Comparison of ENCODE assay signal across 2 cellular contexts in the genomic region with DNA sequence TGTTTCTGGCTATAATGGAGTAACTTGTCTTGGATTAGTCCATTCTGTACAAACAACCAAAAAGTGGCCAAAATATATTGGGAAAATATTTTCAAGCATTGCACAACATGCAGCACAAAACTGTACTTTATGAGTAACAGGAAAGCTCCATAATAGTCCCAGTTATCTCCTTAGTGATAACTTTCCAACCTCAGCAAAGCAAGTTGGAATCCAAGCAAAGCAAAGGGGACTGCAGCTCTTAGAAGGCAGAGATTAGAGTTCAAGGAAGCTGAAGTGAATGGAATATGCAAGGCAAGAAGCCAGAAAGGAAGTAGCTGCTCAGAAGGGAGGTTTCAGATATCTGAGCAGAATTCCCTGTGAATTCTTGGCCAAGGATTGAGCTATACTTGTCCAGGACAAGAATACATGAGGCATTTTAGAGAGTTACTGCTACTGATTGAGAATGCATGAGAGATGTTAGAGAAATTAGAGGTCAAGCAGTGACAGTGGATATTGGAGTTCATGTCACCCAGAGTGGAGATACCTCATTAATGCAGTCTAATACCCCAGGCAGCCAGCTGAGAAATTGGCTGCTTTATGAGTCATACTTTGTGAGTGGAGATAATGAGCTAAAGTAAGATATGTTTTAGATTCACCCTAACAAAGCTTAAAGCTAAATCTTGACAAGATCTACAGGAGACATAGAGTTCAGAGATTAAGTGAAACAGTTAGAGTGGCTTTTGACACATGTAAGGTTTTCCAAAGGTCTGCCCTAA.
TF ChIP-seq lines count a peak whose summit lies in the region.

No MANE protein-coding gene starts in this region.

TF ChIP-seq in liver, 16 proteins besides CTCF, POLR2A, EP300 and RAD21 (continued from another document):
- TF ChIP-seq, protein P1, sequence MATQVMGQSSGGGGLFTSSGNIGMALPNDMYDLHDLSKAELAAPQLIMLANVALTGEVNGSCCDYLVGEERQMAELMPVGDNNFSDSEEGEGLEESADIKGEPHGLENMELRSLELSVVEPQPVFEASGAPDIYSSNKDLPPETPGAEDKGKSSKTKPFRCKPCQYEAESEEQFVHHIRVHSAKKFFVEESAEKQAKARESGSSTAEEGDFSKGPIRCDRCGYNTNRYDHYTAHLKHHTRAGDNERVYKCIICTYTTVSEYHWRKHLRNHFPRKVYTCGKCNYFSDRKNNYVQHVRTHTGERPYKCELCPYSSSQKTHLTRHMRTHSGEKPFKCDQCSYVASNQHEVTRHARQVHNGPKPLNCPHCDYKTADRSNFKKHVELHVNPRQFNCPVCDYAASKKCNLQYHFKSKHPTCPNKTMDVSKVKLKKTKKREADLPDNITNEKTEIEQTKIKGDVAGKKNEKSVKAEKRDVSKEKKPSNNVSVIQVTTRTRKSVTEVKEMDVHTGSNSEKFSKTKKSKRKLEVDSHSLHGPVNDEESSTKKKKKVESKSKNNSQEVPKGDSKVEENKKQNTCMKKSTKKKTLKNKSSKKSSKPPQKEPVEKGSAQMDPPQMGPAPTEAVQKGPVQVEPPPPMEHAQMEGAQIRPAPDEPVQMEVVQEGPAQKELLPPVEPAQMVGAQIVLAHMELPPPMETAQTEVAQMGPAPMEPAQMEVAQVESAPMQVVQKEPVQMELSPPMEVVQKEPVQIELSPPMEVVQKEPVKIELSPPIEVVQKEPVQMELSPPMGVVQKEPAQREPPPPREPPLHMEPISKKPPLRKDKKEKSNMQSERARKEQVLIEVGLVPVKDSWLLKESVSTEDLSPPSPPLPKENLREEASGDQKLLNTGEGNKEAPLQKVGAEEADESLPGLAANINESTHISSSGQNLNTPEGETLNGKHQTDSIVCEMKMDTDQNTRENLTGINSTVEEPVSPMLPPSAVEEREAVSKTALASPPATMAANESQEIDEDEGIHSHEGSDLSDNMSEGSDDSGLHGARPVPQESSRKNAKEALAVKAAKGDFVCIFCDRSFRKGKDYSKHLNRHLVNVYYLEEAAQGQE (IDR thresholded peaks at IDR 0.05) = no peak
- TF ChIP-seq HNF4A (conservative IDR thresholded peaks at IDR 0.05) = no peak
- peak; percentile 27 for TF ChIP-seq SP1 (IDR thresholded peaks at IDR 0.05)
- TF ChIP-seq TAF1 (conservative IDR thresholded peaks at IDR 0.05) = no peak
- no peak for TF ChIP-seq FOXA2 (IDR thresholded peaks at IDR 0.05)
TF ChIP-seq in liver: peak in this region for 2.

TF ChIP-seq in HepG2, 621 proteins besides CTCF, POLR2A, EP300 and RAD21:
- TF ChIP-seq, protein P2, sequence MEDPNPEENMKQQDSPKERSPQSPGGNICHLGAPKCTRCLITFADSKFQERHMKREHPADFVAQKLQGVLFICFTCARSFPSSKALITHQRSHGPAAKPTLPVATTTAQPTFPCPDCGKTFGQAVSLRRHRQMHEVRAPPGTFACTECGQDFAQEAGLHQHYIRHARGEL (CRISPR knock-in tag; IDR thresholded peaks at IDR 0.05) = no peak
- TF ChIP-seq MBD4 (IDR thresholded peaks at IDR 0.05; ENCODE audit: borderline replicate concordance, low read length) (no peak), JARID2 (CRISPR knock-in tag; IDR thresholded peaks at IDR 0.05; ENCODE audit: insufficient replicate concordance) (no peak)
- TF ChIP-seq, protein P3, sequence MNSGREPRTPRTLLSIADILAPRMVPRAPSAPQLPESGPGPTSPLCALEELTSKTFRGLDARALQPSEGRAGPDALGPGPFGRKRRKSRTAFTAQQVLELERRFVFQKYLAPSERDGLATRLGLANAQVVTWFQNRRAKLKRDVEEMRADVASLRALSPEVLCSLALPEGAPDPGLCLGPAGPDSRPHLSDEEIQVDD (CRISPR knock-in tag; IDR thresholded peaks at IDR 0.05; ENCODE audit: borderline replicate concordance) = no peak
